15 cellular contexts compared by ENCODE assay signal in the genomic region with DNA sequence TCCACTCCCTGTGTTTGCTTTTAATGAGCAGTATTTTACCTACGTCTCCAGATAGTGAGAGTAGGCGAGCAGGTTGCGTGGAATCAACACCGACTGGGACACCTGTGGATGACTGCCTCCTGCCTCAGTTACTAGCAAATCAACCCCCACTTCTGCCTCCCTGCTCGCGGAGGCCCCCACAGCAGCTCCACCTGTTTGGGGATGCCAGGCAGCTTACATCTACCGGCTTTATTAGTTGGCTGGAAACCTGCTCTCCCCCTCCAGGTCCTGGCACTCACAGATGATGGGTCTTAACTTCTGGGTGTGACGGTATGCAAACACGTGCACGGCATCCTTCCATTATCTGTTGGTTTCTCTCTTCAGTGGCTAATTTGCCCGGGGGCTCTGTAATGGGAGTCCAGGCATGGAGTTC.
DNase-seq lines count a peak whose midpoint lies in the region; ATAC-seq and TF ChIP-seq lines count a peak whose summit lies in the region.
"Had no signal": no experiment of that assay in that cellular context is flagged by ENCODE, and none has a peak within 500 bp of the region (broad histone marks: within the 10 kb centered on the region; RNA-seq: fewer than 3 reads in every experiment).

No MANE protein-coding gene starts in this region.

- no peaks in the 10 kb centered on the region for H3K9me3 ChIP-seq in HUES48 (ENCODE audit: control insufficient read depth, insufficient read depth, low read length)

- no peaks in the 10 kb centered on the region for H3K36me3 Mint-ChIP-seq in nephron progenitor cell (ENCODE audit: low read depth)
- H3K36me3 Mint-ChIP-seq: activated naive CD8-positive, alpha-beta T cell treated with anti-CD3 and anti-CD28 coated beads, Interleukin-2, amount 10 ng/mL, durations not matched to agents 7 days and 5 days; CD8-positive, alpha-beta T cell had no signal

- peak overlapping the region; percentile 26 for H3K27ac Mint-ChIP-seq in nephron progenitor cell
- H3K27ac Mint-ChIP-seq: activated B cell treated with CpG ODN at 0.5 μM for 24 hours; activated CD8-positive, alpha-beta T cell treated with anti-CD3 and anti-CD28 coated beads, Interleukin-2, amount 10 ng/mL, durations not matched to agents 7 days and 5 days; activated naive CD8-positive, alpha-beta T cell treated with anti-CD3 and anti-CD28 coated beads, Interleukin-2, amount 10 ng/mL, durations not matched to agents 7 days and 5 days; activated T-cell treated with anti-CD3 and anti-CD28 coated beads, Interleukin-2, amount 50 U/mL, for 72 hours; CD8-positive, alpha-beta T cell had no signal

- H3K27me3 Mint-ChIP-seq in nephron progenitor cell (ENCODE audit: low read depth, poor library complexity) = peaks cover 12% of the 10 kb centered on the region

- H3K4me3 Mint-ChIP-seq in nephron progenitor cell = peak overlapping the region; percentile 11
- H3K4me3 Mint-ChIP-seq: activated B cell treated with CpG ODN at 0.5 μM for 24 hours; activated CD8-positive, alpha-beta T cell treated with anti-CD3 and anti-CD28 coated beads, Interleukin-2, amount 10 ng/mL, durations not matched to agents 7 days and 5 days; activated naive CD8-positive, alpha-beta T cell treated with anti-CD3 and anti-CD28 coated beads, Interleukin-2, amount 10 ng/mL, durations not matched to agents 7 days and 5 days; activated T-cell treated with anti-CD3 and anti-CD28 coated beads, Interleukin-2, amount 50 U/mL, for 72 hours; CD8-positive, alpha-beta T cell had no signal

- ATAC-seq in GM18858 (IDR thresholded peaks at IDR 0.05; ENCODE audit: unreplicated experiment) = no peak
- no peak for ATAC-seq in GM21367 (IDR thresholded peaks at IDR 0.05; ENCODE audit: unreplicated experiment)
- ATAC-seq: activated CD8-positive, alpha-beta T cell treated with anti-CD3 and anti-CD28 coated beads, Interleukin-2, amount 10 ng/mL, durations not matched to agents 7 days and 5 days; activated T-cell treated with anti-CD3 and anti-CD28 coated beads, Interleukin-2, amount 50 U/mL, for 72 hours; CD8-positive, alpha-beta T cell had no signal

- intact Hi-C loops in dorsolateral prefrontal cortex (cut with DNase I) = loop anchor here in 1 of 2 donors (5.0 kb wide), 1 partner anchor 318 kb away; no protein-coding TSS in a partner anchor

- TF ChIP-seq CTCF in dorsolateral prefrontal cortex (IDR thresholded peaks at IDR 0.05 in 54 of 56, conservative IDR thresholded peaks at IDR 0.05 in 2 of 56; ENCODE audit: low read depth in 1 of 56, partially characterized antibody in 56 of 56) (no peak), nephron progenitor cell (IDR thresholded peaks at IDR 0.05) (no peak)

- H3K27me3 ChIP-seq in ACC112 (ENCODE audit: insufficient read depth, low read length) = no peaks in the 10 kb centered on the region
- no peaks in the 10 kb centered on the region for H3K27me3 ChIP-seq in HUES48 (ENCODE audit: control insufficient read depth, insufficient read depth, low read length)
- no peaks in the 10 kb centered on the region for H3K27me3 ChIP-seq in dorsolateral prefrontal cortex

- H2AFZ ChIP-seq in ACC112 (ENCODE audit: low read length, unreplicated experiment) = peak overlapping the region; percentile 62

- DNase-seq in dorsolateral prefrontal cortex (peak in 1 of 10 donors; percentile 4), nephron progenitor cell (no peak), pons (ENCODE audit: low spot score) (no peak), DMS53 (lab: John Stamatoyannopoulos, UW) (no peak)
- DNase-seq: activated B cell treated with CpG ODN at 0.5 μM for 24 hours; activated CD8-positive, alpha-beta T cell treated with anti-CD3 and anti-CD28 coated beads, Interleukin-2, amount 10 ng/mL, durations not matched to agents 7 days and 5 days; activated naive CD8-positive, alpha-beta T cell treated with anti-CD3 and anti-CD28 coated beads, Interleukin-2, amount 10 ng/mL, durations not matched to agents 7 days and 5 days; activated T-cell treated with anti-CD3 and anti-CD28 coated beads, Interleukin-2, amount 50 U/mL, for 72 hours; CD8-positive, alpha-beta T cell; GOT3; NCI-H1417 treated with DMSO at 0.1 percent for 48 hours had no signal

- H3K9me3 Mint-ChIP-seq in nephron progenitor cell = no peaks in the 10 kb centered on the region
- H3K9me3 Mint-ChIP-seq: activated B cell treated with CpG ODN at 0.5 μM for 24 hours; activated naive CD8-positive, alpha-beta T cell treated with anti-CD3 and anti-CD28 coated beads, Interleukin-2, amount 10 ng/mL, durations not matched to agents 7 days and 5 days; activated T-cell treated with anti-CD3 and anti-CD28 coated beads, Interleukin-2, amount 50 U/mL, for 72 hours; CD8-positive, alpha-beta T cell had no signal

- H3K79me2 ChIP-seq in ACC112 (ENCODE audit: control insufficient read depth, insufficient read depth, low read length, unreplicated experiment) = no peaks in the 10 kb centered on the region

- H3K4me1 Mint-ChIP-seq in nephron progenitor cell = peaks cover 14% of the 10 kb centered on the region
- H3K4me1 Mint-ChIP-seq: activated B cell treated with CpG ODN at 0.5 μM for 24 hours; activated naive CD8-positive, alpha-beta T cell treated with anti-CD3 and anti-CD28 coated beads, Interleukin-2, amount 10 ng/mL, durations not matched to agents 7 days and 5 days had no signal

- H3K4me1 ChIP-seq in ACC112 (ENCODE audit: control insufficient read depth, insufficient read depth, low read length, unreplicated experiment) = no peaks in the 10 kb centered on the region
- H3K4me1 ChIP-seq in HUES48 (ENCODE audit: control insufficient read depth, insufficient read depth, low read length) = peaks cover 36% of the 10 kb centered on the region

- peak overlapping the region; percentile 33; the same call in 1 of the 2 replicates for H3K4me3 ChIP-seq in ACC112 (ENCODE audit: low read depth, low read length)
- peak overlapping the region; percentile 47 for H3K4me3 ChIP-seq in HUES48 (ENCODE audit: low read depth, low read length)
- H3K4me3 ChIP-seq in dorsolateral prefrontal cortex = peak overlapping the region in 52 of 59 donors; percentile 0 to 55 (median 32)

- H3K9ac ChIP-seq in HUES48 (ENCODE audit: low read depth, low read length) = peak overlapping the region; percentile 5; the same call in 1 of the 2 replicates

- H3K36me3 ChIP-seq in ACC112 (ENCODE audit: insufficient read depth, low read length) (no peaks in the 10 kb centered on the region), HUES48 (ENCODE audit: control insufficient read depth, insufficient read depth, low read length) (no peaks in the 10 kb centered on the region)

- H3K27ac ChIP-seq in ACC112 (ENCODE audit: low read depth, low read length) = no peak overlapping the region
- H3K27ac ChIP-seq in HUES48 (ENCODE audit: low read depth, low read length) = peak overlapping the region; percentile 53
- H3K27ac ChIP-seq in dorsolateral prefrontal cortex = peak overlapping the region in 15 of 59 donors; percentile 5 to 62 (median 23)
